8 cellular contexts compared by ENCODE assay signal in the genomic region with DNA sequence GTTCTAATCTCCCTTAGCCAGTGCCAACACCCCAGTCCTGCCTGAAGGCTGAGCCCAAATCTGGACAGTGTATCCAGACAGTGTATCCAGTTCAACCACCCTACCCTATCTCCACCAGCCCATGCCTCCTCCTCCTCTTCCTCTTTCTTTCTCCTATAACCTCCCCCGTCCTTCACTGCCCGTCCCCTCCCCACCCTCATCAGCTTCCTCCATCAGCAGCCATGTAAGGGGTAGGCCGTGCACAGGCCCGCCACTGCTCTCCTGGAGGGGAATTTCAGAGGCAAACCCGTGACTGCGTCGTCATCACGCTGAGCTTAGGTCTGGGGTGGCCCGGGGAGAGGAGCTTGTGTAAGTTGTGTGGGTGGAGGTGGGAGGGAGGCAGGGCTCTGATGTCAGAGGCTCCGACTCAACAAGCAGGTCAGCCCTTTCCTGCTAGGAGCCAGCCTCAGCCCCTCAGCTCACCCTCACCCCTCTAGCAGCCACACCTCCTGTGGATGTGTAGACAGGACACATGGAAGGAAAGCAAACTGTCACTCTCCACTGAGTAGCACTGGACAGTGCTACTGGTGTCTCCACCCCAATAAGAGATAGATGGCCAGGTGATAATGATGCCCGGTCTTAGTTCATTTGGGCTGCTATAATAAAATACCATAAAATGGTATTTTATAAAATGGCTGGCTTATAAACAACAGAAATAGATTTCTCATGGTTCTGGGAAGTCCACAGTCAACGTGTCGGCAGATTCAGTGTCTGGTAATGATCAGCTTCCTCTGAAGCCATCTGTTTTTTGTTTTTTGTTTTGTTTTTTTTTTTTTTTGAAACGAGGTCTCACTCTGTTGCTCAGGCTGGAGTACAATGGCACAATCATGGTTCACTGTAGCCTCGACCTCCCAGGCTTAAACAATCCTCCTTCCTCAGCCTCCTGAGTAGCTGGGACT. TPM values are rescaled to one million over a fixed set of nuclear protein-coding genes. Genes with fewer than 3 reads are reported as not detected.
A peak's percentile ranks its signal among the peaks of the same experiment; 100 is the strongest.
DNase-seq lines count a peak whose midpoint lies in the region; ATAC-seq and TF ChIP-seq lines count a peak whose summit lies in the region.

No MANE protein-coding gene starts in this region.

- TF ChIP-seq CTCF in GM12865 (IDR thresholded peaks at IDR 0.05; ENCODE audit: insufficient read depth, low read depth, low read length, missing control alignments), result no peak

- DNase-seq in GM12865 (ENCODE audit: low read depth), result peak; percentile 90
- DNase-seq in OCI-M1 (lab: John Stamatoyannopoulos, UW), result peak; percentile 91
- peak; percentile 55 for DNase-seq in activated effector memory CD4-positive, alpha-beta T cell treated with Interleukin-2 at 50 U/mL for 16 hours
- peak; percentile 62 for DNase-seq in left ventricle myocardium superior
- DNase-seq in stimulated activated CD4-positive, alpha-beta T cell treated with anti-CD3 and anti-CD28 coated beads, Interleukin-2, amount 100 ng/mL, for 48 hours, result peak; percentile 64 to 68
- DNase-seq in NCI-H82 (lab: John Stamatoyannopoulos, UW), result no peak
- no peak for DNase-seq in cortex of kidney (lab: John Stamatoyannopoulos, UW)

- peak; percentile 90 for ATAC-seq in HG02678 (IDR thresholded peaks at IDR 0.05; ENCODE audit: unreplicated experiment)
- peak; percentile 80 for ATAC-seq in left ventricle myocardium superior

- no peak overlapping the region for H3K4me3 ChIP-seq in GM12865 (ENCODE audit: low read depth, low read length)

- intact Hi-C loops in left ventricle myocardium superior (cut with micrococcal nuclease), result no loop called here

RNA-seq across cellular contexts. Expression of gene IRF2BPL, which starts 50.4 kb away (rescaled TPM):
- total RNA-seq in left ventricle myocardium superior, result 42.8 TPM

Comparison
In these comparisons a context has a peak if more than half of its experiments do, and no peak if none do; other contexts are left out.
1. DNase-seq: peak in GM12865 (single experiment), OCI-M1 (single experiment), activated effector memory CD4-positive, alpha-beta T cell treated with Interleukin-2 at 50 U/mL for 16 hours (single experiment), left ventricle myocardium superior (single experiment) and stimulated activated CD4-positive, alpha-beta T cell treated with anti-CD3 and anti-CD28 coated beads, Interleukin-2, amount 100 ng/mL, for 48 hours (2 of 2); none in NCI-H82 (single experiment) and cortex of kidney (single experiment).